Comparison of ENCODE assay signal across 31 cellular contexts in the genomic region with DNA sequence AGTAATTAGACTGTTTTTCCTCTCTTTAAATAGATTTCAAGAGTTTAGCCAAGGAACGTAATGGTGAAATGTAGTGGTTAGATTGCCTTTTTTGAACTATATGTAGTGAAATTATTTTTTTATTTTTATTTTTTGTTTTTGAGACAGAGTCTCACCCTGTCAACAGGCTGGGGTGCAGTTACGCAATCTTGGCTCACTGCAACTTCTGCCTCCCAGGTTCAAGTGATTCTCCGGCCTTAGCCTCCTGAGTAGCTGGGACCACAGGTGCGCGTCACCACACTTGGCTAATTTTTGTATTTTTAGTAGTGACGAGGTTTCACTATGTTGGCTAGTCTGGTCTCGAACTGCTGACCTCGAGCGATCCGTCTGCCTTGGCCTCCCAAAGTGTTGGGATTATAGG.
"Had no signal": no experiment of that assay in that cellular context is flagged by ENCODE, and none has a peak within 500 bp of the region (broad histone marks: within the 10 kb centered on the region; RNA-seq: fewer than 3 reads in every experiment).

No MANE protein-coding gene starts in this region.

- H3K4me3 Mint-ChIP-seq: activated B cell treated with CpG ODN at 0.5 μM for 24 hours; activated CD8-positive, alpha-beta T cell treated with anti-CD3 and anti-CD28 coated beads for 36 hours; activated naive CD4-positive, alpha-beta T cell treated with anti-CD3 and anti-CD28 coated beads for 36 hours; activated naive CD4-positive, alpha-beta T cell treated with anti-CD3 and anti-CD28 coated beads, Interleukin-2, amount 50 U/mL, for 24 hours; activated naive CD8-positive, alpha-beta T cell treated with anti-CD3 and anti-CD28 coated beads, Interleukin-2, amount 10 ng/mL, durations not matched to agents 7 days and 5 days; activated T-cell treated with anti-CD3 and anti-CD28 coated beads, Interleukin-2, amount 50 U/mL, for 4 hours; activated T-helper 17 cell treated with anti-CD3 and anti-CD28 coated beads, Interleukin-2, amount 50 U/mL, for 72 hours; central memory CD8-positive, alpha-beta T cell; effector memory CD8-positive, alpha-beta T cell; T-helper 1 cell treated with Interleukin-12 subunit alpha and Interleukin-12 subunit beta and Interleukin-4 antibody, amounts not matched to agents 30 μg/mL and 1 μg/mL, for 36 hours had no signal

- H3K9me3 ChIP-seq: esophagus muscularis mucosa, gastrocnemius medialis, heart left ventricle had no signal

- H3K9me3 Mint-ChIP-seq: activated B cell treated with CpG ODN at 0.5 μM for 24 hours; activated CD8-positive, alpha-beta T cell treated with anti-CD3 and anti-CD28 coated beads for 36 hours; activated naive CD4-positive, alpha-beta T cell treated with anti-CD3 and anti-CD28 coated beads for 36 hours; activated naive CD4-positive, alpha-beta T cell treated with anti-CD3 and anti-CD28 coated beads, Interleukin-2, amount 50 U/mL, for 24 hours; activated naive CD8-positive, alpha-beta T cell treated with anti-CD3 and anti-CD28 coated beads, Interleukin-2, amount 10 ng/mL, durations not matched to agents 7 days and 5 days; activated T-cell treated with anti-CD3 and anti-CD28 coated beads, Interleukin-2, amount 50 U/mL, for 4 hours; activated T-helper 17 cell treated with anti-CD3 and anti-CD28 coated beads, Interleukin-2, amount 50 U/mL, for 72 hours; central memory CD8-positive, alpha-beta T cell; effector memory CD8-positive, alpha-beta T cell; T-helper 1 cell treated with Interleukin-12 subunit alpha and Interleukin-12 subunit beta and Interleukin-4 antibody, amounts not matched to agents 30 μg/mL and 1 μg/mL, for 36 hours had no signal

- H3K27ac ChIP-seq: esophagus muscularis mucosa, foreskin keratinocyte, gastrocnemius medialis, heart left ventricle, WERI-Rb-1 had no signal

- DNase-seq: activated B cell treated with CpG ODN at 0.5 μM for 24 hours; activated CD4-positive, alpha-beta T cell treated with anti-CD3 and anti-CD28 coated beads for 48 hours; activated CD4-positive, alpha-beta T cell treated with anti-CD3 and anti-CD28 coated beads, Interleukin-2, amount 50 U/mL, for 1 hour; activated CD4-positive, alpha-beta T cell treated with anti-CD3 and anti-CD28 coated beads, Interleukin-2, amount 50 U/mL, for 48 hours; activated CD8-positive, alpha-beta memory T cell treated with anti-CD3 and anti-CD28 coated beads for 24 hours; activated CD8-positive, alpha-beta T cell treated with anti-CD3 and anti-CD28 coated beads for 36 hours; activated effector memory CD4-positive, alpha-beta T cell treated with Interleukin-2 at 50 U/mL for 16 hours; activated naive CD4-positive, alpha-beta T cell treated with anti-CD3 and anti-CD28 coated beads for 36 hours; activated naive CD8-positive, alpha-beta T cell treated with anti-CD3 and anti-CD28 coated beads, Interleukin-2, amount 10 ng/mL, durations not matched to agents 7 days and 5 days; activated T-cell treated with anti-CD3 and anti-CD28 coated beads, Interleukin-2, amount 50 U/mL, for 4 hours; brain microvascular endothelial cell; cortex of kidney; dermis blood vessel endothelial cell; effector CD4-positive, alpha-beta T cell; effector memory CD8-positive, alpha-beta T cell; erythroblast; foreskin keratinocyte; gastrocnemius medialis; glutamatergic neuron; heart left ventricle; T1000; WERI-Rb-1 had no signal

- H3K27me3 Mint-ChIP-seq: activated B cell treated with CpG ODN at 0.5 μM for 24 hours; activated CD8-positive, alpha-beta T cell treated with anti-CD3 and anti-CD28 coated beads for 36 hours; activated naive CD4-positive, alpha-beta T cell treated with anti-CD3 and anti-CD28 coated beads, Interleukin-2, amount 50 U/mL, for 24 hours; activated naive CD8-positive, alpha-beta T cell treated with anti-CD3 and anti-CD28 coated beads, Interleukin-2, amount 10 ng/mL, durations not matched to agents 7 days and 5 days; activated T-helper 17 cell treated with anti-CD3 and anti-CD28 coated beads, Interleukin-2, amount 50 U/mL, for 72 hours; central memory CD8-positive, alpha-beta T cell; effector memory CD8-positive, alpha-beta T cell had no signal

- FAIRE-seq: astrocyte, bronchial epithelial cell, colon had no signal

- H3K27ac Mint-ChIP-seq: activated B cell treated with CpG ODN at 0.5 μM for 24 hours; activated CD8-positive, alpha-beta T cell treated with anti-CD3 and anti-CD28 coated beads for 36 hours; activated naive CD4-positive, alpha-beta T cell treated with anti-CD3 and anti-CD28 coated beads for 36 hours; activated naive CD4-positive, alpha-beta T cell treated with anti-CD3 and anti-CD28 coated beads, Interleukin-2, amount 50 U/mL, for 24 hours; activated naive CD8-positive, alpha-beta T cell treated with anti-CD3 and anti-CD28 coated beads, Interleukin-2, amount 10 ng/mL, durations not matched to agents 7 days and 5 days; activated T-helper 17 cell treated with anti-CD3 and anti-CD28 coated beads, Interleukin-2, amount 50 U/mL, for 72 hours; T-helper 1 cell treated with Interleukin-12 subunit alpha and Interleukin-12 subunit beta and Interleukin-4 antibody, amounts not matched to agents 30 μg/mL and 1 μg/mL, for 36 hours had no signal

- H3K4me3 ChIP-seq: esophagus muscularis mucosa, gastrocnemius medialis, heart left ventricle had no signal

- ATAC-seq: activated CD4-positive, CD25-positive, alpha-beta regulatory T cell treated with anti-CD3 and anti-CD28 coated beads, Interleukin-2, amount 50 U/mL, for 24 hours; activated CD8-positive, alpha-beta T cell treated with anti-CD3 and anti-CD28 coated beads for 36 hours; activated T-cell treated with anti-CD3 and anti-CD28 coated beads, Interleukin-2, amount 50 U/mL, for 4 hours; activated T-helper 17 cell treated with anti-CD3 and anti-CD28 coated beads, Interleukin-2, amount 50 U/mL, for 72 hours; effector memory CD8-positive, alpha-beta T cell; foreskin keratinocyte; gastrocnemius medialis; heart left ventricle had no signal

- H3K27me3 ChIP-seq: brain microvascular endothelial cell, esophagus muscularis mucosa, foreskin keratinocyte, gastrocnemius medialis, heart left ventricle had no signal
